ENCODE assay signal across 20 cellular contexts in genomic region chr6:123972600-123973294, GRCh38.
"Had no signal": no experiment of that assay in that cellular context is flagged by ENCODE, and none has a peak within 500 bp of the region (broad histone marks: within the 10 kb centered on the region; RNA-seq: fewer than 3 reads in every experiment).

No MANE protein-coding gene starts in this region.

- DNase-seq: IMR-90, Karpas-422, KG1, MM.1S, NCI-H1092 treated with DMSO at 0.1 percent for 48 hours, NCI-H1436, NCI-H187, NCI-H2029, NCI-H2081 treated with DMSO at 0.1 percent for 48 hours, NCI-H2171, NCI-H226, NCI-H446, NCI-H510A, NCI-H524 treated with DMSO at 0.1 percent for 48 hours, NCI-H82, Right ventricle myocardium superior, RPMI8226, SIG-M5 had no signal

- H3K4me3 ChIP-seq: SJSA1, SK-N-MC had no signal
